Comparison of ENCODE assay signal across 8 cellular contexts in the genomic region with DNA sequence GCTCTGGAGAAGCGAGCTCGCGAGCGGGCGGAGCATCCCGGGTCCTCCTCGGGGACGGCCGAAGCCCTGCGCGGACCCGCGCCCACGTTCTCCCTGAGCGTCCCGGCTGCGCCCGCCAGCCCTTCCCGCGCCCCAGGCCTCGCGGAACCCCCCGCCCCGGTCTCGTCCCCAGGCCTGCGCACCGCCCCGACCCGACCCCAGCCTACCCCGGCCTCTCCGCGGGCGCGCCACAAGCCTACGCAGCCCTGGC. TPM values are rescaled to one million over a fixed set of nuclear protein-coding genes. Genes with fewer than 3 reads are reported as not detected.
DNase-seq lines count a peak whose midpoint lies in the region; ATAC-seq and TF ChIP-seq lines count a peak whose summit lies in the region.

No MANE protein-coding gene starts in this region.

- H3K27me3 Mint-ChIP-seq in T-cell = no peaks in the 10 kb centered on the region

- peak overlapping the region; percentile 96 to 97 for H3K27ac Mint-ChIP-seq in T-cell

- H3K4me3 ChIP-seq in gastroesophageal sphincter (peak overlapping the region; percentile 70 to 97), skeletal muscle tissue (ENCODE audit: low read length in 3 of 3) (peak overlapping the region; percentile 77 to 94 (median 85))

- H3K4me3 Mint-ChIP-seq in T-cell = peak overlapping the region; percentile 88 to 91 (median 91)

- peaks cover 0 to 41% (median 14%) of the 10 kb centered on the region in 3 donors for H3K4me1 ChIP-seq in gastroesophageal sphincter
- H3K4me1 ChIP-seq in skeletal muscle tissue (ENCODE audit: control insufficient read depth in 3 of 3, insufficient read depth in 3 of 3, low read length in 3 of 3) = peaks cover 21 to 24% (median 22%) of the 10 kb centered on the region in 3 donors

- peak overlapping the region; percentile 91 to 97 (median 96) for H3K27ac ChIP-seq in gastroesophageal sphincter
- H3K27ac ChIP-seq in skeletal muscle tissue (ENCODE audit: low read depth, low read length) = peak overlapping the region; percentile 99

- H3K36me3 Mint-ChIP-seq in T-cell = peaks cover 28% of the 10 kb centered on the region

- H3K9me3 Mint-ChIP-seq in T-cell = no peaks in the 10 kb centered on the region

- TF ChIP-seq EP300 in gastroesophageal sphincter (IDR thresholded peaks at IDR 0.05) = no peak

- TF ChIP-seq CTCF in gastroesophageal sphincter (IDR thresholded peaks at IDR 0.05) = no peak

- CTCF ChIA-PET in T-cell (lab: Charles Lee) = interaction anchor here in 1 of 2 donors (0.6 kb wide), 1 partner anchor 22 kb away, joined by 4 read pairs; no protein-coding TSS in a partner anchor

- ATAC-seq in GM21717 (IDR thresholded peaks at IDR 0.05; ENCODE audit: unreplicated experiment) (peak; percentile 19), T-cell (replicated peaks in 1 of 4) (no peak), gastroesophageal sphincter (peak; percentile 47)

- POLR2A ChIA-PET in T-cell (lab: Charles Lee) = interaction anchor here (0.7 to 1.6 kb wide), 4 partner anchors 9 to 780 kb away, joined by 3 to 11 read pairs (median 3); no protein-coding TSS in a partner anchor

- TF ChIP-seq POLR2A in gastroesophageal sphincter (IDR thresholded peaks at IDR 0.05) = peak; percentile 82 to 89

- DNase-seq in T-cell (no peak), T1000 (lab: John Stamatoyannopoulos, UW) (no peak), NCI-H510A treated with DMSO at 0.1 percent for 48 hours (lab: John Stamatoyannopoulos, UW) (no peak), NAMALWA (ENCODE audit: low spot score) (no peak), Ammon's horn (ENCODE audit: low spot score) (no peak)

- H3K9me3 ChIP-seq in gastroesophageal sphincter = no peaks in the 10 kb centered on the region
- H3K9me3 ChIP-seq in skeletal muscle tissue (ENCODE audit: control insufficient read depth in 3 of 3, low read length in 3 of 3) = no peaks in the 10 kb centered on the region

- H3K27me3 ChIP-seq in gastroesophageal sphincter = no peaks in the 10 kb centered on the region
- H3K27me3 ChIP-seq in skeletal muscle tissue (ENCODE audit: control insufficient read depth in 3 of 3, insufficient read depth in 3 of 3, low read length in 3 of 3) = no peaks in the 10 kb centered on the region

- WGBS in gastroesophageal sphincter (ENCODE audit: low coverage in 1 of 2), 2 donors = no CpG with 5 or more reads among the region's 35 CpGs

- peak overlapping the region; percentile 83 to 97 (median 95) for H3K9ac ChIP-seq in skeletal muscle tissue (ENCODE audit: low read depth in 1 of 3, low read length in 3 of 3)

- H3K4me1 Mint-ChIP-seq in T-cell = peaks cover 49 to 54% (median 52%) of the 10 kb centered on the region in 3 donors

- H3K36me3 ChIP-seq in gastroesophageal sphincter (peaks cover 0 to 31% of the 10 kb centered on the region in 2 donors), skeletal muscle tissue (ENCODE audit: control insufficient read depth in 3 of 3, insufficient read depth in 3 of 3, low read length in 3 of 3) (peaks cover 18 to 24% (median 21%) of the 10 kb centered on the region in 3 donors)

RNA-seq across cellular contexts. Expression of gene USP36, which starts 0.2 kb away (rescaled TPM):
- total RNA-seq in T-cell (100 to 1,000 TPM; 132 to 487 (median 143) TPM), gastroesophageal sphincter (10 to 100 TPM; 26.6 to 44.0 (median 34.6) TPM), skeletal muscle tissue (25.6 TPM)

RNA-seq across cellular contexts. Expression of gene CYTH1, which starts 58.4 kb away (rescaled TPM):
- total RNA-seq in T-cell = 100 to 1,000 TPM; 357 to 509 (median 372) TPM
- 10 to 100 TPM; 26.9 to 38.0 (median 31.0) TPM for total RNA-seq in gastroesophageal sphincter
- 17.7 TPM for total RNA-seq in skeletal muscle tissue

Comparison
In these comparisons a context has a peak if more than half of its experiments do, and no peak if none do; other contexts are left out.
1. ATAC-seq: peak in GM21717 (single experiment) and gastroesophageal sphincter (single experiment); none in T-cell (0 of 4).
2. RNA of gene CYTH1, which starts 58.4 kb away (total RNA-seq): 357 to 509 TPM in T-cell; 26.9 to 38.0 TPM in gastroesophageal sphincter and 17.7 TPM in skeletal muscle tissue (single experiment); every median in the first group is over 4 times any median in the second.